In the genomic region with DNA sequence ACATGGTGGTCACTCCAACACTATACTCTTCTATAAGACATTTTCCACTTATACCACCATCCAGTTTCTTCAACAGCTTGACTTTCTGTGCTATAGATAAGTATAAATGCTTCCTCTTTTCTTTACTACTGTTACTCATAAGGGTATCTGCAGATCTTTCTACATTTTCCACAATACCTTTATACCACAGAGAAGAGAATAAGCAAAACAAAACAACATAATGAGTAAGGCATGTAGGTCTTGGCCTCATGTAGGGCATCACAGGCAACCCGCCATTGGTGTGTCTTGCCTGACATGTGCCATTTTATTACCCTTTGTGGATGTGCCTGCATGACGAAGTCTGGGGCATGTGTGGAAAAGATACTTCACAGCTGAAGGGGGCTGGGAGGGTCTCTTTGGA, we compare ENCODE assay signal across 19 cellular contexts.
DNase-seq lines count a peak whose midpoint lies in the region; ATAC-seq and TF ChIP-seq lines count a peak whose summit lies in the region.
"Had no signal": no experiment of that assay in that cellular context is flagged by ENCODE, and none has a peak within 500 bp of the region (broad histone marks: within the 10 kb centered on the region; RNA-seq: fewer than 3 reads in every experiment).

No MANE protein-coding gene starts in this region.

- H3K27me3 Mint-ChIP-seq in activated T-helper 2 cell treated with anti-CD3 and anti-CD28 coated beads, Interferon-gamma antibody, Interleukin-2, Interleukin-4, amounts not matched to agents 10 μg/mL and 5 μg/mL and 100 μg/mL, durations not matched to agents 14 hours and 24 hours and 36 hours (ENCODE audit: low read depth) = no peaks in the 10 kb centered on the region
- H3K27me3 Mint-ChIP-seq: memory B cell, T-helper 17 cell had no signal

- ATAC-seq in GM18519 (IDR thresholded peaks at IDR 0.05; ENCODE audit: low FRiP score, unreplicated experiment) = peak; percentile 39
- peak; percentile 50 for ATAC-seq in HG02623 (IDR thresholded peaks at IDR 0.05; ENCODE audit: unreplicated experiment)
- ATAC-seq in HG03565 (IDR thresholded peaks at IDR 0.05; ENCODE audit: unreplicated experiment) = peak; percentile 38
- ATAC-seq in mucosa of descending colon = no peak
- ATAC-seq: psoas muscle, T-helper 17 cell had no signal

- H3K36me3 Mint-ChIP-seq in activated T-helper 2 cell treated with anti-CD3 and anti-CD28 coated beads, Interferon-gamma antibody, Interleukin-2, Interleukin-4, amounts not matched to agents 10 μg/mL and 5 μg/mL and 100 μg/mL, durations not matched to agents 14 hours and 24 hours and 36 hours (ENCODE audit: low read depth) = peaks cover 15% of the 10 kb centered on the region
- H3K36me3 Mint-ChIP-seq: activated naive CD4-positive, alpha-beta T cell treated with anti-CD3 and anti-CD28 coated beads, Interleukin-2, amount 50 U/mL, for 72 hours; memory B cell; natural killer cell treated with Interleukin-12 subunit alpha and Interleukin-12 subunit beta and Interleukin-15 and Interleukin-18, amount 100 ng/mL, for 72 hours had no signal

- no peak for DNase-seq in activated T-helper 2 cell treated with anti-CD3 and anti-CD28 coated beads, Interferon-gamma antibody, Interleukin-2, Interleukin-4, amounts not matched to agents 10 μg/mL and 5 μg/mL and 100 μg/mL, durations not matched to agents 14 hours and 24 hours and 36 hours (ENCODE audit: low spot score)
- DNase-seq in NCI-H1930 (lab: John Stamatoyannopoulos, UW) = no peak
- DNase-seq in NCI-H345 (lab: John Stamatoyannopoulos, UW) = no peak
- DNase-seq in mucosa of descending colon = no peak
- DNase-seq: COR-L47, hypothalamus, kidney, NCI-H446, psoas muscle, SHP77, T-helper 17 cell, tibial artery had no signal

- intact Hi-C loops in activated T-helper 2 cell treated with anti-CD3 and anti-CD28 coated beads, Interferon-gamma antibody, Interleukin-2, Interleukin-4, amounts not matched to agents 10 μg/mL and 5 μg/mL and 100 μg/mL, durations not matched to agents 14 hours and 24 hours and 36 hours (cut with micrococcal nuclease) = no loop called here
- intact Hi-C loops in mucosa of descending colon (cut with DNase I, micrococcal nuclease) = loop anchor here in 1 of 2 donors (10.0 kb wide), 1 partner anchor 174 kb away; no protein-coding TSS in a partner anchor

- no peak overlapping the region for H3K4me3 ChIP-seq in mucosa of descending colon
- H3K4me3 ChIP-seq: psoas muscle, smooth muscle cell, tibial artery had no signal

- peaks cover 32% of the 10 kb centered on the region for H3K4me1 Mint-ChIP-seq in activated T-helper 2 cell treated with anti-CD3 and anti-CD28 coated beads, Interferon-gamma antibody, Interleukin-2, Interleukin-4, amounts not matched to agents 10 μg/mL and 5 μg/mL and 100 μg/mL, durations not matched to agents 14 hours and 24 hours and 36 hours (ENCODE audit: low read depth)

- H3K9me3 ChIP-seq in mucosa of descending colon = no peaks in the 10 kb centered on the region
- H3K9me3 ChIP-seq: psoas muscle, tibial artery had no signal

- H3K9me3 Mint-ChIP-seq in activated T-helper 2 cell treated with anti-CD3 and anti-CD28 coated beads, Interferon-gamma antibody, Interleukin-2, Interleukin-4, amounts not matched to agents 10 μg/mL and 5 μg/mL and 100 μg/mL, durations not matched to agents 14 hours and 24 hours and 36 hours = peaks cover 11% of the 10 kb centered on the region
- H3K9me3 Mint-ChIP-seq: memory B cell; natural killer cell treated with Interleukin-12 subunit alpha and Interleukin-12 subunit beta and Interleukin-15 and Interleukin-18, amount 100 ng/mL, for 72 hours had no signal

- no peak for TF ChIP-seq CTCF in mucosa of descending colon (IDR thresholded peaks at IDR 0.05)

- no peaks in the 10 kb centered on the region for H3K36me3 ChIP-seq in mucosa of descending colon (ENCODE audit: low read depth)
- H3K36me3 ChIP-seq: tibial artery had no signal

- H3K4me1 ChIP-seq in mucosa of descending colon (ENCODE audit: low read depth) = no peaks in the 10 kb centered on the region
- H3K4me1 ChIP-seq: tibial artery had no signal

- peak overlapping the region; percentile 40 for H3K27ac Mint-ChIP-seq in activated T-helper 2 cell treated with anti-CD3 and anti-CD28 coated beads, Interferon-gamma antibody, Interleukin-2, Interleukin-4, amounts not matched to agents 10 μg/mL and 5 μg/mL and 100 μg/mL, durations not matched to agents 14 hours and 24 hours and 36 hours
- H3K27ac Mint-ChIP-seq: memory B cell; natural killer cell treated with Interleukin-12 subunit alpha and Interleukin-12 subunit beta and Interleukin-15 and Interleukin-18, amount 100 ng/mL, for 72 hours; T-helper 17 cell had no signal

- no peak overlapping the region for H3K4me3 Mint-ChIP-seq in activated T-helper 2 cell treated with anti-CD3 and anti-CD28 coated beads, Interferon-gamma antibody, Interleukin-2, Interleukin-4, amounts not matched to agents 10 μg/mL and 5 μg/mL and 100 μg/mL, durations not matched to agents 14 hours and 24 hours and 36 hours (ENCODE audit: low read depth)
- H3K4me3 Mint-ChIP-seq: memory B cell; natural killer cell treated with Interleukin-12 subunit alpha and Interleukin-12 subunit beta and Interleukin-15 and Interleukin-18, amount 100 ng/mL, for 72 hours; T-helper 17 cell had no signal
